ENCODE assay signal across 12 cellular contexts in the genomic region with DNA sequence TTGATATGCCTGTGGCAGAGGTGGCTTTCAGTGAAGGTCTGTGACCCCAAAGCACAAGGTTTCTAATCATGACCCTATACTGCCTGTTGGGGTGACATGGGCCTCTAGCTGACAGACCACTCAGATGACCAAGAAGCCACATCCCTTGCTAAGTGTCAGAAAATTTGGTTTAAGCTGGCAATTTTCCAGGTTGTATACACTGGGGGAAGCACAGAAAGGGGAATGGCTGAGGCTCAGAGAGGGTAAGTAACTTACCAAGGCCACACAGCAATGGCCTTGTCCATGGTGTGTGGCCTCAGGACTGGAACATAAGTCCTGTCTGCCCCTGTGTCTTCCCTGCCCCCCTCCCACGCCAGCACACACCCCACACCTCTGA.
DNase-seq lines count a peak whose midpoint lies in the region; ATAC-seq, FAIRE-seq and TF ChIP-seq lines count a peak whose summit lies in the region.
"Had no signal": no experiment of that assay in that cellular context is flagged by ENCODE, and none has a peak within 500 bp of the region (broad histone marks: within the 10 kb centered on the region; RNA-seq: fewer than 3 reads in every experiment).

No MANE protein-coding gene starts in this region.

- H3K4me1 Mint-ChIP-seq in activated T-cell treated with anti-CD3 and anti-CD28 coated beads, Interleukin-2, amount 50 U/mL, for 72 hours (ENCODE audit: low read depth), result peaks cover 47% of the 10 kb centered on the region
- peaks cover 65 to 78% of the 10 kb centered on the region in 2 donors for H3K4me1 Mint-ChIP-seq in immature natural killer cell
- peaks cover 43 to 76% of the 10 kb centered on the region in 2 donors for H3K4me1 Mint-ChIP-seq in stimulated activated naive B cell treated with anti-CD40 and anti-IgM and Interleukin-4, amounts not matched to agents 10 μg/mL and 1 μg/mL and 100 μg/mL, for 72 hours
- peaks cover 48 to 65% of the 10 kb centered on the region in 2 experiments for H3K4me1 Mint-ChIP-seq in H9

- H3K9ac ChIP-seq in SU-DHL-6 (ENCODE audit: low read length) (no peak overlapping the region), H9 (ENCODE audit: extremely low read depth, insufficient read length, low read length) (no peak overlapping the region)

- H3K14ac ChIP-seq in H9 (ENCODE audit: insufficient read depth, low read length), result no peak overlapping the region

- no peak for FAIRE-seq in small intestine (lab: Jason Lieb, UNC)
- FAIRE-seq: A549 had no signal

- no peak overlapping the region for H2BK12ac ChIP-seq in H9 (ENCODE audit: insufficient read length, low read depth, low read length)

- H3K4me1 ChIP-seq in small intestine (ENCODE audit: control insufficient read depth in 2 of 2, insufficient read depth in 1 of 2, low read depth in 1 of 2, low read length in 1 of 2) (peaks cover 0 to 6% of the 10 kb centered on the region in 2 donors), H9 (ENCODE audit: insufficient read depth, low read length) (peaks cover 10% of the 10 kb centered on the region; the same call in 1 of the 2 replicates)
- H3K4me1 ChIP-seq: A549 had no signal

- no peak overlapping the region for H2BK20ac ChIP-seq in H9 (ENCODE audit: low read depth, low read length, poor library complexity, severe bottlenecking)

- H3K4me3 Mint-ChIP-seq in activated T-cell treated with anti-CD3 and anti-CD28 coated beads, Interleukin-2, amount 50 U/mL, for 72 hours, result no peak overlapping the region
- peak overlapping the region; percentile 79 to 86 (median 85) for H3K4me3 Mint-ChIP-seq in immature natural killer cell
- peak overlapping the region in 1 of 2 donors; percentile 55 for H3K4me3 Mint-ChIP-seq in stimulated activated naive B cell treated with anti-CD40 and anti-IgM and Interleukin-4, amounts not matched to agents 10 μg/mL and 1 μg/mL and 100 μg/mL, for 72 hours
- H3K4me3 Mint-ChIP-seq in H9, result no peak overlapping the region

- TF ChIP-seq CTCF in SU-DHL-6 (IDR thresholded peaks at IDR 0.05; ENCODE audit: insufficient read depth, low read length, poor library complexity, severe bottlenecking) (no peak), H9 (conservative IDR thresholded peaks at IDR 0.05) (no peak)

- H3K79me2 ChIP-seq in SU-DHL-6 (ENCODE audit: insufficient read depth, low read length) (no peaks in the 10 kb centered on the region), H9 (ENCODE audit: insufficient read depth, low read length) (no peaks in the 10 kb centered on the region)

- no peak for TF ChIP-seq POLR2A in GM18505 (IDR thresholded peaks at IDR 0.05; ENCODE audit: borderline replicate concordance, extremely low read depth, insufficient read depth, insufficient read length)

- H3K27me3 Mint-ChIP-seq in activated T-cell treated with anti-CD3 and anti-CD28 coated beads, Interleukin-2, amount 50 U/mL, for 72 hours (ENCODE audit: low read depth), result no peaks in the 10 kb centered on the region
- H3K27me3 Mint-ChIP-seq in immature natural killer cell (ENCODE audit: low read depth in 3 of 3) (peaks cover 4 to 26% (median 20%) of the 10 kb centered on the region in 3 donors), H9 (ENCODE audit: low read depth) (peaks cover 9% of the 10 kb centered on the region)
- H3K27me3 Mint-ChIP-seq in stimulated activated naive B cell treated with anti-CD40 and anti-IgM and Interleukin-4, amounts not matched to agents 10 μg/mL and 1 μg/mL and 100 μg/mL, for 72 hours, result no peaks in the 10 kb centered on the region

- H3K56ac ChIP-seq in H9 (ENCODE audit: insufficient read length, low read depth, low read length), result no peak overlapping the region

- H3K79me1 ChIP-seq in H9 (ENCODE audit: insufficient read depth, low read depth, low read length, poor library complexity, severe bottlenecking), result no peaks in the 10 kb centered on the region

- no peaks in the 10 kb centered on the region for H3K27me3 ChIP-seq in SU-DHL-6 (ENCODE audit: low read length)
- H3K27me3 ChIP-seq in small intestine (ENCODE audit: control insufficient read depth in 2 of 2, insufficient read depth in 2 of 2, low read length in 2 of 2), result no peaks in the 10 kb centered on the region
- H3K27me3 ChIP-seq in H9 (ENCODE audit: insufficient read depth, low read length), result no peaks in the 10 kb centered on the region

- H3K4ac ChIP-seq in H9 (ENCODE audit: low read depth, low read length), result no peak overlapping the region

- H3K4me3 ChIP-seq in SU-DHL-6 (ENCODE audit: insufficient read depth, low read length, poor library complexity, severe bottlenecking), result no peak overlapping the region
- no peak overlapping the region for H3K4me3 ChIP-seq in small intestine (ENCODE audit: low read depth in 1 of 2, low read length in 2 of 2)
- H3K4me3 ChIP-seq: A549 had no signal

- no peak overlapping the region for H2BK15ac ChIP-seq in H9 (ENCODE audit: low read depth, low read length)

- H3K4me2 ChIP-seq in SU-DHL-6 (ENCODE audit: low read depth, low read length, poor library complexity, severe bottlenecking) (no peak overlapping the region), H9 (ENCODE audit: insufficient read depth, insufficient read length, low read length) (no peak overlapping the region)
- H3K4me2 ChIP-seq: A549 had no signal

- no peak overlapping the region for H4K5ac ChIP-seq in H9 (ENCODE audit: insufficient read length, low read depth, low read length)

- H3K36me3 ChIP-seq in SU-DHL-6 (ENCODE audit: low read length), result no peaks in the 10 kb centered on the region
- H3K36me3 ChIP-seq in small intestine (ENCODE audit: control insufficient read depth in 2 of 2, insufficient read depth in 2 of 2, low read length in 2 of 2), result no peaks in the 10 kb centered on the region

- no peak for DNase-seq in activated T-cell treated with anti-CD3 and anti-CD28 coated beads, Interleukin-2, amount 50 U/mL, for 72 hours
- no peak for DNase-seq in activated T-cell treated with anti-CD3 and anti-CD28 coated beads for 4 hours
- peak; percentile 58 to 66 (median 63) for DNase-seq in immature natural killer cell
- DNase-seq in stimulated activated naive B cell treated with anti-CD40 and anti-IgM and Interleukin-4, amounts not matched to agents 10 μg/mL and 1 μg/mL and 100 μg/mL, for 72 hours, result no peak
- no peak for DNase-seq in small intestine
- DNase-seq in H9, result no peak
- DNase-seq: NCI-H2107, NCI-H748 treated with DMSO at 0.1 percent for 48 hours, SHP77 treated with DMSO at 0.1 percent for 48 hours had no signal

- WGBS in small intestine, 3 donors, result 64 to 78% (median 64%) methylated on average over 1 of the region's 1 CpG
- no CpG with 5 or more reads among the region's 1 CpG for WGBS in H9 (ENCODE audit: extremely low coverage, insufficient read length, low lambda C conversion rate)

- H3K9me2 ChIP-seq in SU-DHL-6 (replicated peaks; ENCODE audit: insufficient read depth, low read length), result no peaks in the 10 kb centered on the region

- H2BK5ac ChIP-seq in H9 (ENCODE audit: insufficient read length, low read length), result no peak overlapping the region

- H3K9me3 ChIP-seq in SU-DHL-6 (ENCODE audit: insufficient read depth, low read length) (no peaks in the 10 kb centered on the region), small intestine (ENCODE audit: control insufficient read depth, low read depth) (no peaks in the 10 kb centered on the region), H9 (ENCODE audit: control insufficient read depth, low read depth, low read length) (no peaks in the 10 kb centered on the region)
- H3K9me3 ChIP-seq: A549 had no signal

- no peak overlapping the region for H3K18ac ChIP-seq in H9 (ENCODE audit: insufficient read length, low read depth, low read length)

- H2BK120ac ChIP-seq in H9 (ENCODE audit: low read depth, low read length, poor library complexity, severe bottlenecking), result no peak overlapping the region

- peak; percentile 8 to 18 for ATAC-seq in activated T-cell treated with anti-CD3 and anti-CD28 coated beads, Interleukin-2, amount 50 U/mL, for 72 hours (replicated peaks in 1 of 2)
- no peak for ATAC-seq in stimulated activated naive B cell treated with anti-CD40 and anti-IgM and Interleukin-4, amounts not matched to agents 10 μg/mL and 1 μg/mL and 100 μg/mL, for 72 hours (replicated peaks)
- ATAC-seq in GM18505 (IDR thresholded peaks at IDR 0.05; ENCODE audit: unreplicated experiment), result no peak
- ATAC-seq: A549 had no signal

- no peak overlapping the region for H2AK5ac ChIP-seq in H9 (ENCODE audit: insufficient read length, low read length)

- no peak overlapping the region for H3K27ac ChIP-seq in SU-DHL-6 (ENCODE audit: low read depth, low read length)
- no peak overlapping the region for H3K27ac ChIP-seq in small intestine (ENCODE audit: low read depth in 1 of 2, low read length in 1 of 2)
- no peak overlapping the region for H3K27ac ChIP-seq in H9 (ENCODE audit: insufficient read length, low read depth, low read length)
- H3K27ac ChIP-seq: A549 had no signal

- H4K20me1 ChIP-seq in SU-DHL-6 (ENCODE audit: low read depth, low read length) (no peaks in the 10 kb centered on the region), H9 (ENCODE audit: control insufficient read depth, insufficient read depth, insufficient read length) (no peaks in the 10 kb centered on the region)

- H2AFZ ChIP-seq in SU-DHL-6 (ENCODE audit: low read depth, low read length, severe bottlenecking) (peak overlapping the region; percentile 10), H9 (ENCODE audit: low read length) (no peak overlapping the region)

- no peak overlapping the region for H4K8ac ChIP-seq in H9 (replicated peaks; ENCODE audit: insufficient read length, low read depth, low read length)

- H3T11ph ChIP-seq in H9 (ENCODE audit: low read length), result no peak overlapping the region

- no peaks in the 10 kb centered on the region for H3F3A ChIP-seq in SU-DHL-6 (ENCODE audit: insufficient read depth)

- H3K9me3 Mint-ChIP-seq in activated T-cell treated with anti-CD3 and anti-CD28 coated beads, Interleukin-2, amount 50 U/mL, for 72 hours, result peaks cover 3 to 6% of the 10 kb centered on the region in 2 donors
- H3K9me3 Mint-ChIP-seq in immature natural killer cell (peaks cover 0 to 1% (median 0%) of the 10 kb centered on the region in 6 donors), H9 (no peaks in the 10 kb centered on the region; a peak in 2 of 5 replicates)
- peaks cover 8 to 10% of the 10 kb centered on the region in 2 donors for H3K9me3 Mint-ChIP-seq in stimulated activated naive B cell treated with anti-CD40 and anti-IgM and Interleukin-4, amounts not matched to agents 10 μg/mL and 1 μg/mL and 100 μg/mL, for 72 hours

- H4K91ac ChIP-seq in H9 (ENCODE audit: insufficient read length, low read depth, low read length), result no peak overlapping the region

- no peak overlapping the region for H3K23ac ChIP-seq in H9 (ENCODE audit: insufficient read length, low read depth, low read length)

- H3K23me2 ChIP-seq in H9 (ENCODE audit: insufficient read length, low read depth, low read length, poor library complexity, severe bottlenecking), result no peaks in the 10 kb centered on the region

- no peak overlapping the region for H3K27ac Mint-ChIP-seq in activated T-cell treated with anti-CD3 and anti-CD28 coated beads, Interleukin-2, amount 50 U/mL, for 72 hours
- H3K27ac Mint-ChIP-seq in immature natural killer cell, result peak overlapping the region; percentile 71 to 91 (median 90)
- peak overlapping the region; percentile 93 for H3K27ac Mint-ChIP-seq in stimulated activated naive B cell treated with anti-CD40 and anti-IgM and Interleukin-4, amounts not matched to agents 10 μg/mL and 1 μg/mL and 100 μg/mL, for 72 hours
- peak overlapping the region in 1 of 3 experiments; percentile 34; a peak in 1 of 7 replicates for H3K27ac Mint-ChIP-seq in H9

- peaks cover 5 to 17% of the 10 kb centered on the region in 2 donors for H3K36me3 Mint-ChIP-seq in activated T-cell treated with anti-CD3 and anti-CD28 coated beads, Interleukin-2, amount 50 U/mL, for 72 hours (ENCODE audit: insufficient read depth in 2 of 2)
- H3K36me3 Mint-ChIP-seq in immature natural killer cell (peaks cover 0 to 4% (median 0%) of the 10 kb centered on the region in 3 donors), H9 (ENCODE audit: insufficient read depth in 1 of 3, low read depth in 3 of 3) (peaks cover 0 to 3% (median 0%) of the 10 kb centered on the region in 3 experiments; a peak in 1 of 7 replicates)
- H3K36me3 Mint-ChIP-seq in stimulated activated naive B cell treated with anti-CD40 and anti-IgM and Interleukin-4, amounts not matched to agents 10 μg/mL and 1 μg/mL and 100 μg/mL, for 72 hours, result peaks cover 8 to 18% of the 10 kb centered on the region in 2 donors

Comparison
In these comparisons a context has a peak if more than half of its experiments do, and no peak if none do; other contexts are left out.
1. ATAC-seq: peak in activated T-cell treated with anti-CD3 and anti-CD28 coated beads, Interleukin-2, amount 50 U/mL, for 72 hours (2 of 2); none in stimulated activated naive B cell treated with anti-CD40 and anti-IgM and Interleukin-4, amounts not matched to agents 10 μg/mL and 1 μg/mL and 100 μg/mL, for 72 hours (0 of 2) and GM18505 (single experiment).
2. DNase-seq: peak in immature natural killer cell (3 of 3); none in activated T-cell treated with anti-CD3 and anti-CD28 coated beads, Interleukin-2, amount 50 U/mL, for 72 hours (0 of 2), activated T-cell treated with anti-CD3 and anti-CD28 coated beads for 4 hours (single experiment), stimulated activated naive B cell treated with anti-CD40 and anti-IgM and Interleukin-4, amounts not matched to agents 10 μg/mL and 1 μg/mL and 100 μg/mL, for 72 hours (single experiment), small intestine (single experiment) and H9 (single experiment).
3. H3K4me3 Mint-ChIP-seq: peak in immature natural killer cell (5 of 5); none in activated T-cell treated with anti-CD3 and anti-CD28 coated beads, Interleukin-2, amount 50 U/mL, for 72 hours (0 of 2) and H9 (0 of 2).